7 cellular contexts compared by ENCODE assay signal in the genomic region with DNA sequence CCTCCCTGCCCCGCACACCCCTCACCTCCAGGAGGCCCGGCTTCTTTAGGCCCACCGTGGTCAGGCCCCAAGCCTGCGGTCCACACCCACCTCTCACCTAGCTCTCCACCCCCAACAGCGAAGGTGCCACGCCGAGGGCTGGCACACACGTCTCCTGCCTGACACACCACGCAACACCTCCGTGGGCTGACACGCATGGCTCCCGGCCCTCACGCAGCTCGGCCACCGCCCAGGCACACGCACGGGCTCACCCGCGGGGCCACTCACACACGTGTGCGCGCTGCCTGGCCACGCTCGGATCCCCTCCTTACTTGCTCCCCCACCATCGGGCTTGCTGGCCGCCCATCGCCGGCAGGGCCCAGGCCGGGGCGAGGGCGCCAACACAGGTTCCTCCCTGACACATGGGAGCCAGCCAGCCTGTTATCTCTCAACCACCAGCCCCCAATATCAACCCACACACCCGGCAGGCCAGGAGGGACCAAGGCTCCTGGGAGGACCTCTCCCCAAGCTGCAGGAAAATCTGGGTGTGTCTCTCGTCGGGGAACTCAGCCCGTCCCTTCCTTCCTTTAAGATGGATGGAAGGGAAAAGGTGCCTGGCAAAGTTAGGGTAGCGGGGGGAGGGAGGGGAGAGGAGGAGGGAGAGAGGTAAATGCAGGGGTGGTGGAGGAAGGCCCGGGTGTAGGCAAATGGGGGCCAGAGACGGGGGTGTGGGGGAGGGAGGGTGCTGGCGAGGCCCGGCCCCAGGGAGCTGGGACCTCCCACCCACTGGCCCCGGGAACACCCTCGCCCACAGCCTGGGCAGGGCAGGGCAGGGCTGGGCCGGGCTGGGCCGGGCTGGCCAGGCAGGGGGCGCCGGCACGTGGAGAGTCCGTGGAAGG. TPM values are rescaled to one million over a fixed set of nuclear protein-coding genes. Genes with fewer than 3 reads are reported as not detected.
DNase-seq lines count a peak whose midpoint lies in the region; ATAC-seq and TF ChIP-seq lines count a peak whose summit lies in the region.

No MANE protein-coding gene starts in this region.

- H4K20me1 ChIP-seq in OCI-LY1 (ENCODE audit: insufficient read depth, low read length): no peaks in the 10 kb centered on the region

- no peak overlapping the region for H2AFZ ChIP-seq in OCI-LY1 (ENCODE audit: low read length)

- H3K4me3 ChIP-seq in OCI-LY1 (ENCODE audit: low read depth, low read length, poor library complexity, severe bottlenecking) (peak overlapping the region; percentile 85), right cardiac atrium (ENCODE audit: low read length) (peak overlapping the region; percentile 82), sigmoid colon (peak overlapping the region; percentile 86 to 89 (median 88))

- no peak for TF ChIP-seq EP300 in sigmoid colon (IDR thresholded peaks at IDR 0.05)

- H3K36me3 Mint-ChIP-seq in activated naive CD8-positive, alpha-beta T cell: peaks cover 5% of the 10 kb centered on the region

- H3K27me3 ChIP-seq in OCI-LY1 (ENCODE audit: insufficient read depth, low read length) (no peaks in the 10 kb centered on the region), right cardiac atrium (ENCODE audit: control insufficient read depth, insufficient read depth) (no peaks in the 10 kb centered on the region), sigmoid colon (no peaks in the 10 kb centered on the region)

- no peaks in the 10 kb centered on the region for H3K79me2 ChIP-seq in OCI-LY1 (ENCODE audit: insufficient read depth, low read length)

- H3K4me3 Mint-ChIP-seq in activated naive CD8-positive, alpha-beta T cell: peak overlapping the region; percentile 91

- peak in 1 of 2 donors; percentile 24 for TF ChIP-seq POLR2A in sigmoid colon (IDR thresholded peaks at IDR 0.05)

- no peaks in the 10 kb centered on the region for H3K27me3 Mint-ChIP-seq in activated naive CD8-positive, alpha-beta T cell

- H3K27ac Mint-ChIP-seq in activated naive CD8-positive, alpha-beta T cell: peak overlapping the region; percentile 95

- ATAC-seq in GM18861 (IDR thresholded peaks at IDR 0.05; ENCODE audit: unreplicated experiment): peak; percentile 26
- peak; percentile 52 for ATAC-seq in HG02759 (IDR thresholded peaks at IDR 0.05; ENCODE audit: unreplicated experiment)
- ATAC-seq in right cardiac atrium: peak; percentile 74 to 81

- no peaks in the 10 kb centered on the region for H3F3A ChIP-seq in OCI-LY1 (ENCODE audit: insufficient read depth, low read length)

- H3K4me1 ChIP-seq in OCI-LY1 (ENCODE audit: insufficient read depth, low read length, severe bottlenecking) (peaks cover 22% of the 10 kb centered on the region), right cardiac atrium (ENCODE audit: control insufficient read depth, insufficient read depth, low read length) (peaks cover 10% of the 10 kb centered on the region), sigmoid colon (peaks cover 0 to 29% (median 24%) of the 10 kb centered on the region in 4 donors)

- TF ChIP-seq CTCF in OCI-LY1 (IDR thresholded peaks at IDR 0.05; ENCODE audit: low read length): no peak
- TF ChIP-seq CTCF in sigmoid colon (IDR thresholded peaks at IDR 0.05): no peak

- no peaks in the 10 kb centered on the region for H3K9me3 Mint-ChIP-seq in activated naive CD8-positive, alpha-beta T cell (ENCODE audit: low read depth)

- H3K27ac ChIP-seq in OCI-LY1 (ENCODE audit: low read depth, low read length, poor library complexity, severe bottlenecking): peak overlapping the region; percentile 66
- H3K27ac ChIP-seq in right cardiac atrium (ENCODE audit: low read length): peak overlapping the region; percentile 95
- peak overlapping the region; percentile 92 to 96 (median 94) for H3K27ac ChIP-seq in sigmoid colon

- H3K9me3 ChIP-seq in OCI-LY1 (ENCODE audit: low read length): no peaks in the 10 kb centered on the region
- H3K9me3 ChIP-seq in right cardiac atrium (ENCODE audit: control insufficient read depth, low read length): no peaks in the 10 kb centered on the region
- H3K9me3 ChIP-seq in sigmoid colon: no peaks in the 10 kb centered on the region

- H3K4me2 ChIP-seq in OCI-LY1 (ENCODE audit: low read length): peak overlapping the region; percentile 81

- intact Hi-C loops in right cardiac atrium (cut with DNase I) (no loop called here), sigmoid colon (cut with DNase I) (loop anchor here (2.0 kb wide), 1 partner anchor 24 kb away; no protein-coding TSS in a partner anchor)

- H3K9me2 ChIP-seq in OCI-LY1 (ENCODE audit: low read depth, low read length): no peaks in the 10 kb centered on the region

- WGBS in right cardiac atrium: 1% methylated on average over 48 of the region's 48 CpGs
- 0 to 3% methylated on average over 48 of the region's 48 CpGs for WGBS in sigmoid colon, 2 donors

- peaks cover 28% of the 10 kb centered on the region for H3K4me1 Mint-ChIP-seq in activated naive CD8-positive, alpha-beta T cell (ENCODE audit: low read depth)

- H3K36me3 ChIP-seq in OCI-LY1 (ENCODE audit: insufficient read depth, low read length) (peaks cover 33% of the 10 kb centered on the region), sigmoid colon (peaks cover 12 to 35% (median 27%) of the 10 kb centered on the region in 4 donors)

- peak overlapping the region; percentile 88 for H3K9ac ChIP-seq in OCI-LY1 (ENCODE audit: low read length)

- DNase-seq in right cardiac atrium: peak; percentile 46 to 77 (median 70)
- DNase-seq in sigmoid colon: no peak
- DNase-seq in cerebellar nuclear complex (lab: John Stamatoyannopoulos, UW): no peak

RNA-seq across cellular contexts. Expression of a gene that starts 0.5 kb away (rescaled TPM):
- total RNA-seq in right cardiac atrium (10 to 100 TPM; 33.1 to 47.1 (median 35.6) TPM), sigmoid colon (10 to 100 TPM; 26.8 to 39.6 (median 29.5) TPM)
- polyA plus RNA-seq in right cardiac atrium (40.5 TPM), sigmoid colon (100 to 1,000 TPM in 1 of 3 donors, 10 to 100 TPM in 2; 43.2 to 155 (median 63.6) TPM)

RNA-seq across cellular contexts. Expression of a gene that starts 8.5 kb away (rescaled TPM):
- total RNA-seq in right cardiac atrium (1 to 10 TPM in 3 of 4 donors, under 1 TPM in 1; 0.67 to 3.5 (median 1.5) TPM), sigmoid colon (1 to 10 TPM in 2 of 4 donors, under 1 TPM in 2; 0.66 to 3.4 (median 1.2) TPM)
- polyA plus RNA-seq in right cardiac atrium (0.54 TPM), sigmoid colon (10 to 100 TPM; 11.4 to 65.7 (median 17.1) TPM)

RNA-seq across cellular contexts. Expression of a gene that starts 22.3 kb away (rescaled TPM):
- total RNA-seq in right cardiac atrium (10 to 100 TPM; 16.8 to 22.1 (median 18.9) TPM), sigmoid colon (10 to 100 TPM; 25.3 to 33.4 (median 29.6) TPM)
- polyA plus RNA-seq in right cardiac atrium (16.0 TPM), sigmoid colon (10 to 100 TPM; 34.2 to 43.9 (median 36.6) TPM)

RNA-seq across cellular contexts. Expression of a gene that starts 22.4 kb away (rescaled TPM):
- total RNA-seq in right cardiac atrium: 10 to 100 TPM; 31.2 to 36.4 (median 33.4) TPM
- 20.8 TPM for polyA plus RNA-seq in right cardiac atrium
- total RNA-seq in sigmoid colon: 10 to 100 TPM; 19.1 to 47.4 (median 25.2) TPM
- polyA plus RNA-seq in sigmoid colon: 10 to 100 TPM in 1 of 3 donors, 1 to 10 TPM in 2; 4.6 to 39.2 (median 4.8) TPM

RNA-seq across cellular contexts. Expression of a gene that starts 29.6 kb away (rescaled TPM):
- total RNA-seq in right cardiac atrium: 1 to 10 TPM in 2 of 4 donors, under 1 TPM in 2; 0.79 to 1.4 (median 1.1) TPM
- polyA plus RNA-seq in right cardiac atrium: 0.18 TPM
- not detected for total RNA-seq in sigmoid colon
- polyA plus RNA-seq in sigmoid colon: not detected

Comparison
In these comparisons a context has a peak if more than half of its experiments do, and no peak if none do; other contexts are left out.
1. ATAC-seq: peak in every context shown above with its lines; median percentile 78 in right cardiac atrium; 52 in HG02759; 26 in GM18861.
2. DNase-seq: peak in right cardiac atrium (3 of 3); none in sigmoid colon (single experiment) and cerebellar nuclear complex (0 of 2).
3. Peak in every context shown above with its lines, with median percentiles within 50 percentile points of each other: H3K27ac ChIP-seq and H3K4me3 ChIP-seq.